ENCODE assay signal across 17 cellular contexts in the genomic region with DNA sequence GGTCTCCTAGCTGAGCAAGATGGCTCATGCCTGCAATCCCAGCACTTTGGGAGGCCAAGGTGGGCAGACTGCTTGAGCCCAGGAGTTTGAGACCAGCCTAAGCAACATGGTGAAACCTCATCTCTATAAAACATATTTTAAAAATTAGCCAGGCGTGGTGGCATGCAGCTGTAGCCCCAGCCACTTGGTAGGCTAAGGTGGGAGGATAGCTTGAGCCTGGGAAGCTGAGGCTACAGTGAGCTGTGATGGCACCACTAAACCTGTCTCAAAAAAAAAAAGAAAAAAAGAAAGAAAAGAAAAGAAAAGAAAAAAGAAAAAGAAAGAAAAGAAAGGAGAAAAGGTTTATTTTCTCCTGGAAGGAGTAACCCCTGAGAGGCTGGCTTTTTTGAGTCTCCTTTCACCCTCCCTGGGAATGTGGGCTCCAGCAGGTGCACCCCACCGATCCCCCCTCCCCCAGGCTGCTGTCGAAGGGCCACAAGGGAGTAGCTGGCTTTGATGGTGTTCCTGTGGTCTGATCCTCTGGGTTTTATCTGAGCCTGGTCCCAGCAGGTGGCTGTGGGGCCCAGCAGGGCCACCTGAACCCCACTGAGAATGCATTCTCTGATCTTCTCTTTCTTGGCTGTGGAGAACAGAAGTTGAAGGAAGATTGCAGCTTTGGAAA. TPM values are rescaled to one million over a fixed set of nuclear protein-coding genes. Genes with fewer than 3 reads are reported as not detected.
DNase-seq lines count a peak whose midpoint lies in the region; TF ChIP-seq lines count a peak whose summit lies in the region.
"Had no signal": no experiment of that assay in that cellular context is flagged by ENCODE, and none has a peak within 500 bp of the region (broad histone marks: within the 10 kb centered on the region; RNA-seq: fewer than 3 reads in every experiment).

No MANE protein-coding gene starts in this region.

- peaks cover 28% of the 10 kb centered on the region for H3K27me3 Mint-ChIP-seq in endodermal cell (ENCODE audit: insufficient read depth)

- H3K27me3 ChIP-seq in endodermal cell (ENCODE audit: control insufficient read depth, insufficient read depth, low read length, poor library complexity, severe bottlenecking) (no peaks in the 10 kb centered on the region), thymus (ENCODE audit: control insufficient read depth, insufficient read depth) (no peaks in the 10 kb centered on the region)

- no peaks in the 10 kb centered on the region for H3K36me3 Mint-ChIP-seq in endodermal cell (ENCODE audit: low read depth)

- peak overlapping the region; percentile 38 for H3K4me3 Mint-ChIP-seq in endodermal cell
- H3K4me3 Mint-ChIP-seq: HFFc6 had no signal

- H3K4me3 ChIP-seq in endodermal cell (ENCODE audit: low read length), result no peak overlapping the region
- H3K4me3 ChIP-seq in thymus (ENCODE audit: low read length), result peak overlapping the region; percentile 1

- H3K27ac ChIP-seq in KOPT-K1 (ENCODE audit: low read depth, low read length, poor library complexity, severe bottlenecking) (peak overlapping the region; percentile 10), endodermal cell (ENCODE audit: low read depth, low read length) (no peak overlapping the region), thymus (ENCODE audit: low read depth) (no peak overlapping the region)
- H3K27ac ChIP-seq: 22Rv1 had no signal

- H3K4me1 Mint-ChIP-seq in endodermal cell, result peaks cover 58% of the 10 kb centered on the region

- no peak for TF ChIP-seq CTCF in endodermal cell (conservative IDR thresholded peaks at IDR 0.05)

- 72% methylated on average over 3 of the region's 3 CpGs; no CpG with 5 or more reads in 1 of the 2 experiments for WGBS in endodermal cell (ENCODE audit: insufficient coverage in 1 of 2, insufficient read length in 1 of 2), 2 experiments
- 12% methylated on average over 3 of the region's 3 CpGs for WGBS in thymus

- no peak overlapping the region for H3K9ac ChIP-seq in endodermal cell (ENCODE audit: extremely low read depth, low read length, poor library complexity, severe bottlenecking)

- DNase-seq in NCI-H146 (lab: John Stamatoyannopoulos, UW) (peak; percentile 6), NCI-H146 treated with DMSO at 0.1 percent for 48 hours (lab: John Stamatoyannopoulos, UW; ENCODE audit: unreplicated experiment) (no peak), endodermal cell (peak; percentile 78), NCI-H345 (lab: John Stamatoyannopoulos, UW) (no peak), GDM1 (lab: John Stamatoyannopoulos, UW) (no peak)
- DNase-seq in stimulated activated CD4-positive, alpha-beta T cell treated with anti-CD3 and anti-CD28 coated beads, Interleukin-12 subunit alpha, Interleukin-12 subunit beta, amount 100 ng/mL, for 4 hours, result no peak
- DNase-seq: COR-L47, DMS153, HFFc6, KG1, MM.1S, NCI-H1105 treated with DMSO at 0.1 percent for 48 hours, NCI-H2029, NCI-H524 had no signal

- H3K4me1 ChIP-seq in endodermal cell (ENCODE audit: control insufficient read depth, insufficient read depth, low read length) (peaks cover 21% of the 10 kb centered on the region), thymus (ENCODE audit: control insufficient read depth, insufficient read depth, low read length) (peaks cover 55% of the 10 kb centered on the region)

- H3K9me3 ChIP-seq in KOPT-K1 (ENCODE audit: insufficient read depth, low read length, poor library complexity, severe bottlenecking), result no peaks in the 10 kb centered on the region
- no peaks in the 10 kb centered on the region for H3K9me3 ChIP-seq in endodermal cell (ENCODE audit: control insufficient read depth, low read length)
- H3K9me3 ChIP-seq in thymus (ENCODE audit: control insufficient read depth), result no peaks in the 10 kb centered on the region

- H3K27ac Mint-ChIP-seq in endodermal cell, result no peak overlapping the region
- H3K27ac Mint-ChIP-seq: HFFc6 had no signal

- no peaks in the 10 kb centered on the region for H3K9me3 Mint-ChIP-seq in endodermal cell
- H3K9me3 Mint-ChIP-seq: HFFc6 had no signal

- no peaks in the 10 kb centered on the region for H3K36me3 ChIP-seq in KOPT-K1 (ENCODE audit: insufficient read depth, low read length)
- H3K36me3 ChIP-seq in endodermal cell (ENCODE audit: control insufficient read depth, insufficient read depth, low read length), result no peaks in the 10 kb centered on the region
- H3K36me3 ChIP-seq in thymus (ENCODE audit: control insufficient read depth, insufficient read depth), result no peaks in the 10 kb centered on the region

RNA-seq across cellular contexts. Expression of a gene that starts 29.9 kb away (rescaled TPM):
- total RNA-seq in endodermal cell, result 10 to 100 TPM; 22.4 to 40.2 TPM
- polyA plus RNA-seq in endodermal cell (2013, experiment 1 of 2), result 10.8 TPM
- polyA plus RNA-seq in endodermal cell (2013, experiment 2 of 2), result 10.1 TPM
- 11.8 TPM for polyA plus RNA-seq in thymus

Comparison
In these comparisons a context has a peak if more than half of its experiments do, and no peak if none do; other contexts are left out.
1. DNase-seq: peak in NCI-H146 (single experiment) and endodermal cell (single experiment); none in NCI-H146 treated with DMSO at 0.1 percent for 48 hours (single experiment), stimulated activated CD4-positive, alpha-beta T cell treated with anti-CD3 and anti-CD28 coated beads, Interleukin-12 subunit alpha, Interleukin-12 subunit beta, amount 100 ng/mL, for 4 hours (single experiment), NCI-H345 (single experiment) and GDM1 (single experiment).